ENCODE assay signal across 1 cellular context in genomic region chr5:67493676-67494075, GRCh38.
TF ChIP-seq lines count a peak whose summit lies in the region.

No MANE protein-coding gene starts in this region.

TF ChIP-seq in WTC11, 78 proteins besides CTCF, POLR2A, EP300 and RAD21 (continued from another document):
- TF ChIP-seq AFF4 (CRISPR knock-in tag; IDR thresholded peaks at IDR 0.05; ENCODE audit: borderline replicate concordance) = no peak
- TF ChIP-seq SMAD4 (CRISPR knock-in tag; IDR thresholded peaks at IDR 0.05) = no peak
- no peak for TF ChIP-seq IRF1 (CRISPR knock-in tag; IDR thresholded peaks at IDR 0.05)
- TF ChIP-seq TCF7 (CRISPR knock-in tag; IDR thresholded peaks at IDR 0.05; ENCODE audit: low read depth) = no peak
- TF ChIP-seq ZBTB21 (CRISPR knock-in tag; IDR thresholded peaks at IDR 0.05; ENCODE audit: borderline replicate concordance) = no peak
- TF ChIP-seq PRDM15 (CRISPR knock-in tag; IDR thresholded peaks at IDR 0.05) = no peak
- no peak for TF ChIP-seq PRRX2 (CRISPR knock-in tag; IDR thresholded peaks at IDR 0.05)
